Comparison of ENCODE assay signal across 13 cellular contexts in the genomic region with DNA sequence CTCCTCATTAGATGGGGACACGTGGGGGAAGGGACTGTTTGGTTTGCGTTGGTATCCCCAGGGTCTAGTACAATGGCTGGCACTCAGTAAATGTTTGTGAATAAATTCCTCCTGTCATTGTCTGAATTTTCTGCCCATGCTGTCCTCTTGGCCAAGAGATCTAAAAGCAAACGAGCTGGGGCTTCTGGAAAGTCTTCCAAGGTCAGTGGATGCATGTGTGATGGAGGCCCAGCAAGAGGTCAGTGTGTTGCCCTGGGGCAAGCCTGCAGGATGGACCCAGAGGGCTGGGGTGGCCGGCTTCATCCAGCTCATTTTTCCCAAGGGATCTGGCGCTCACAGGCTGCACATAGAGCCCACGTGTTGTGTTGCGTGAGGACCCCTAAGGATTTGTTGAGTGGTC. TPM values are rescaled to one million over a fixed set of nuclear protein-coding genes. Genes with fewer than 3 reads are reported as not detected.
A peak's percentile ranks its signal among the peaks of the same experiment; 100 is the strongest.
DNase-seq lines count a peak whose midpoint lies in the region; ATAC-seq and TF ChIP-seq lines count a peak whose summit lies in the region.
"Had no signal": no experiment of that assay in that cellular context is flagged by ENCODE, and none has a peak within 500 bp of the region (broad histone marks: within the 10 kb centered on the region; RNA-seq: fewer than 3 reads in every experiment).

No MANE protein-coding gene starts in this region.

- no peak for ATAC-seq in naive thymus-derived CD8-positive, alpha-beta T cell
- ATAC-seq in upper lobe of right lung = no peak

- peak overlapping the region; percentile 65 for H3K27ac ChIP-seq in effector memory CD4-positive, alpha-beta T cell (ENCODE audit: insufficient read depth, low read length, poor library complexity, severe bottlenecking)
- peak overlapping the region; percentile 95 for H3K27ac ChIP-seq in upper lobe of right lung
- H3K27ac ChIP-seq: cardiac muscle cell had no signal

- no peaks in the 10 kb centered on the region for H3K27me3 Mint-ChIP-seq in activated naive CD4-positive, alpha-beta T cell treated with anti-CD3 and anti-CD28 coated beads, Interleukin-2, amount 50 U/mL, for 24 hours
- no peaks in the 10 kb centered on the region for H3K27me3 Mint-ChIP-seq in activated naive CD4-positive, alpha-beta T cell treated with anti-CD3 and anti-CD28 coated beads for 36 hours (ENCODE audit: low read depth)
- no peaks in the 10 kb centered on the region for H3K27me3 Mint-ChIP-seq in naive thymus-derived CD8-positive, alpha-beta T cell
- peaks cover 2% of the 10 kb centered on the region for H3K27me3 Mint-ChIP-seq in activated T-helper 2 cell treated with anti-CD3 and anti-CD28 coated beads, Interferon-gamma antibody, Interleukin-2, Interleukin-4, amounts not matched to agents 10 μg/mL and 5 μg/mL and 100 μg/mL, durations not matched to agents 14 hours and 24 hours and 36 hours (ENCODE audit: low read depth)

- POLR2A ChIA-PET in naive thymus-derived CD8-positive, alpha-beta T cell (lab: Charles Lee) = interaction anchor here (0.6 to 3.5 kb wide), 3 partner anchors 9 to 92 kb away, joined by 3 to 24 read pairs (median 6); a partner anchor contains a TSS

- H3K4me3 ChIP-seq in effector memory CD4-positive, alpha-beta T cell (ENCODE audit: insufficient read depth, low read depth, low read length, poor library complexity, severe bottlenecking) = no peak overlapping the region
- peak overlapping the region; percentile 62 for H3K4me3 ChIP-seq in upper lobe of right lung
- H3K4me3 ChIP-seq: cardiac muscle cell, mucosa of descending colon had no signal

- H3K4me1 ChIP-seq in effector memory CD4-positive, alpha-beta T cell (ENCODE audit: control insufficient read depth, insufficient read depth, low read length, poor library complexity, severe bottlenecking) = peaks cover 37% of the 10 kb centered on the region
- peaks cover 58% of the 10 kb centered on the region for H3K4me1 ChIP-seq in upper lobe of right lung
- H3K4me1 ChIP-seq: BE2C had no signal

- DNase-seq in activated naive CD4-positive, alpha-beta T cell treated with anti-CD3 and anti-CD28 coated beads for 36 hours = no peak
- DNase-seq in effector memory CD4-positive, alpha-beta T cell = no peak
- DNase-seq in naive thymus-derived CD8-positive, alpha-beta T cell = no peak
- DNase-seq in upper lobe of right lung (no peak), LoVo (ENCODE audit: low spot score) (no peak), NOMO-1 (lab: John Stamatoyannopoulos, UW; ENCODE audit: unreplicated experiment in 2 of 2) (no peak)
- no peak for DNase-seq in activated T-helper 2 cell treated with anti-CD3 and anti-CD28 coated beads, Interferon-gamma antibody, Interleukin-2, Interleukin-4, amounts not matched to agents 10 μg/mL and 5 μg/mL and 100 μg/mL, durations not matched to agents 14 hours and 24 hours and 36 hours (ENCODE audit: low spot score)
- DNase-seq: BE2C; NCI-H2171; stimulated activated CD4-positive, alpha-beta T cell treated with anti-CD3 and anti-CD28 coated beads, Interleukin-4, amount 100 ng/mL, for 4 hours had no signal

- no peak for TF ChIP-seq CTCF in upper lobe of right lung (IDR thresholded peaks at IDR 0.05)

- H3K9me3 ChIP-seq in effector memory CD4-positive, alpha-beta T cell (ENCODE audit: control insufficient read depth, low read length) = no peaks in the 10 kb centered on the region
- no peaks in the 10 kb centered on the region for H3K9me3 ChIP-seq in upper lobe of right lung
- H3K9me3 ChIP-seq: BE2C, mucosa of descending colon had no signal

- H3K4me1 Mint-ChIP-seq in activated naive CD4-positive, alpha-beta T cell treated with anti-CD3 and anti-CD28 coated beads, Interleukin-2, amount 50 U/mL, for 24 hours = peaks cover 45% of the 10 kb centered on the region
- peaks cover 37% of the 10 kb centered on the region for H3K4me1 Mint-ChIP-seq in activated naive CD4-positive, alpha-beta T cell treated with anti-CD3 and anti-CD28 coated beads for 36 hours (ENCODE audit: low read depth)
- H3K4me1 Mint-ChIP-seq in naive thymus-derived CD8-positive, alpha-beta T cell = peaks cover 22 to 65% (median 48%) of the 10 kb centered on the region in 4 donors
- H3K4me1 Mint-ChIP-seq in activated T-helper 2 cell treated with anti-CD3 and anti-CD28 coated beads, Interferon-gamma antibody, Interleukin-2, Interleukin-4, amounts not matched to agents 10 μg/mL and 5 μg/mL and 100 μg/mL, durations not matched to agents 14 hours and 24 hours and 36 hours (ENCODE audit: low read depth) = peaks cover 45% of the 10 kb centered on the region

- no peak overlapping the region for H3K27ac Mint-ChIP-seq in activated naive CD4-positive, alpha-beta T cell treated with anti-CD3 and anti-CD28 coated beads, Interleukin-2, amount 50 U/mL, for 24 hours
- H3K27ac Mint-ChIP-seq in activated naive CD4-positive, alpha-beta T cell treated with anti-CD3 and anti-CD28 coated beads for 36 hours = no peak overlapping the region
- H3K27ac Mint-ChIP-seq in naive thymus-derived CD8-positive, alpha-beta T cell = peak overlapping the region; percentile 15 to 93 (median 84)
- H3K27ac Mint-ChIP-seq in activated T-helper 2 cell treated with anti-CD3 and anti-CD28 coated beads, Interferon-gamma antibody, Interleukin-2, Interleukin-4, amounts not matched to agents 10 μg/mL and 5 μg/mL and 100 μg/mL, durations not matched to agents 14 hours and 24 hours and 36 hours = no peak overlapping the region

- CTCF ChIA-PET in activated naive CD4-positive, alpha-beta T cell treated with anti-CD3 and anti-CD28 coated beads for 36 hours (lab: Charles Lee) = no interaction called here

- intact Hi-C loops in activated naive CD4-positive, alpha-beta T cell treated with anti-CD3 and anti-CD28 coated beads for 36 hours (cut with micrococcal nuclease) = loop anchor here (2.0 kb wide), 1 partner anchor 59 kb away; no protein-coding TSS in a partner anchor
- intact Hi-C loops in upper lobe of right lung (cut with DNase I) = no loop called here
- intact Hi-C loops in activated T-helper 2 cell treated with anti-CD3 and anti-CD28 coated beads, Interferon-gamma antibody, Interleukin-2, Interleukin-4, amounts not matched to agents 10 μg/mL and 5 μg/mL and 100 μg/mL, durations not matched to agents 14 hours and 24 hours and 36 hours (cut with micrococcal nuclease) = no loop called here

- H3K9me3 Mint-ChIP-seq in activated naive CD4-positive, alpha-beta T cell treated with anti-CD3 and anti-CD28 coated beads, Interleukin-2, amount 50 U/mL, for 24 hours = no peaks in the 10 kb centered on the region
- H3K9me3 Mint-ChIP-seq in activated naive CD4-positive, alpha-beta T cell treated with anti-CD3 and anti-CD28 coated beads for 36 hours = no peaks in the 10 kb centered on the region
- H3K9me3 Mint-ChIP-seq in naive thymus-derived CD8-positive, alpha-beta T cell = no peaks in the 10 kb centered on the region
- no peaks in the 10 kb centered on the region for H3K9me3 Mint-ChIP-seq in activated T-helper 2 cell treated with anti-CD3 and anti-CD28 coated beads, Interferon-gamma antibody, Interleukin-2, Interleukin-4, amounts not matched to agents 10 μg/mL and 5 μg/mL and 100 μg/mL, durations not matched to agents 14 hours and 24 hours and 36 hours

- no peaks in the 10 kb centered on the region for H3K36me3 Mint-ChIP-seq in activated naive CD4-positive, alpha-beta T cell treated with anti-CD3 and anti-CD28 coated beads, Interleukin-2, amount 50 U/mL, for 24 hours
- H3K36me3 Mint-ChIP-seq in activated naive CD4-positive, alpha-beta T cell treated with anti-CD3 and anti-CD28 coated beads for 36 hours (ENCODE audit: low read depth) = no peaks in the 10 kb centered on the region
- no peaks in the 10 kb centered on the region for H3K36me3 Mint-ChIP-seq in naive thymus-derived CD8-positive, alpha-beta T cell
- no peaks in the 10 kb centered on the region for H3K36me3 Mint-ChIP-seq in activated T-helper 2 cell treated with anti-CD3 and anti-CD28 coated beads, Interferon-gamma antibody, Interleukin-2, Interleukin-4, amounts not matched to agents 10 μg/mL and 5 μg/mL and 100 μg/mL, durations not matched to agents 14 hours and 24 hours and 36 hours (ENCODE audit: low read depth)

- peak overlapping the region; percentile 9 for H3K4me3 Mint-ChIP-seq in activated naive CD4-positive, alpha-beta T cell treated with anti-CD3 and anti-CD28 coated beads, Interleukin-2, amount 50 U/mL, for 24 hours
- no peak overlapping the region for H3K4me3 Mint-ChIP-seq in activated naive CD4-positive, alpha-beta T cell treated with anti-CD3 and anti-CD28 coated beads for 36 hours
- peak overlapping the region in 7 of 10 donors; percentile 14 to 85 (median 45) for H3K4me3 Mint-ChIP-seq in naive thymus-derived CD8-positive, alpha-beta T cell
- H3K4me3 Mint-ChIP-seq in activated T-helper 2 cell treated with anti-CD3 and anti-CD28 coated beads, Interferon-gamma antibody, Interleukin-2, Interleukin-4, amounts not matched to agents 10 μg/mL and 5 μg/mL and 100 μg/mL, durations not matched to agents 14 hours and 24 hours and 36 hours (ENCODE audit: low read depth) = no peak overlapping the region

- H3K27me3 ChIP-seq in effector memory CD4-positive, alpha-beta T cell (replicated peaks; ENCODE audit: control insufficient read depth, insufficient read depth, low read length, poor library complexity, severe bottlenecking) = no peaks in the 10 kb centered on the region
- no peaks in the 10 kb centered on the region for H3K27me3 ChIP-seq in upper lobe of right lung
- H3K27me3 ChIP-seq: BE2C had no signal

- no peaks in the 10 kb centered on the region for H3K36me3 ChIP-seq in effector memory CD4-positive, alpha-beta T cell (ENCODE audit: control insufficient read depth, insufficient read depth, low read length)
- H3K36me3 ChIP-seq in upper lobe of right lung = no peaks in the 10 kb centered on the region
- H3K36me3 ChIP-seq: BE2C, cardiac muscle cell had no signal

RNA-seq across cellular contexts. Expression of a gene that starts 30.0 kb away (rescaled TPM):
- 10 to 100 TPM; 24.2 to 25.9 TPM for total RNA-seq in activated naive CD4-positive, alpha-beta T cell treated with anti-CD3 and anti-CD28 coated beads for 36 hours
- total RNA-seq in naive thymus-derived CD8-positive, alpha-beta T cell = 10 to 100 TPM; 38.2 to 40.0 TPM
- 10 to 100 TPM; 30.7 to 59.4 (median 32.0) TPM for polyA plus RNA-seq in naive thymus-derived CD8-positive, alpha-beta T cell
- total RNA-seq in upper lobe of right lung = 112 TPM
- 29.5 and 30.2 TPM in 2 replicates for total RNA-seq in activated T-helper 2 cell treated with anti-CD3 and anti-CD28 coated beads, Interferon-gamma antibody, Interleukin-2, Interleukin-4, amounts not matched to agents 10 μg/mL and 5 μg/mL and 100 μg/mL, durations not matched to agents 14 hours and 24 hours and 36 hours

Comparison
In these comparisons a context has a peak if more than half of its experiments do, and no peak if none do; other contexts are left out.
1. H3K4me3 Mint-ChIP-seq: peak in activated naive CD4-positive, alpha-beta T cell treated with anti-CD3 and anti-CD28 coated beads, Interleukin-2, amount 50 U/mL, for 24 hours (single experiment) and naive thymus-derived CD8-positive, alpha-beta T cell (7 of 10); none in activated naive CD4-positive, alpha-beta T cell treated with anti-CD3 and anti-CD28 coated beads for 36 hours (single experiment) and activated T-helper 2 cell treated with anti-CD3 and anti-CD28 coated beads, Interferon-gamma antibody, Interleukin-2, Interleukin-4, amounts not matched to agents 10 μg/mL and 5 μg/mL and 100 μg/mL, durations not matched to agents 14 hours and 24 hours and 36 hours (single experiment).
2. H3K27ac Mint-ChIP-seq: peak in naive thymus-derived CD8-positive, alpha-beta T cell (10 of 10); none in activated naive CD4-positive, alpha-beta T cell treated with anti-CD3 and anti-CD28 coated beads, Interleukin-2, amount 50 U/mL, for 24 hours (single experiment), activated naive CD4-positive, alpha-beta T cell treated with anti-CD3 and anti-CD28 coated beads for 36 hours (single experiment) and activated T-helper 2 cell treated with anti-CD3 and anti-CD28 coated beads, Interferon-gamma antibody, Interleukin-2, Interleukin-4, amounts not matched to agents 10 μg/mL and 5 μg/mL and 100 μg/mL, durations not matched to agents 14 hours and 24 hours and 36 hours (single experiment).